ENCODE assay signal across 23 cellular contexts in genomic region chr4:168791376-168791775, GRCh38.
DNase-seq lines count a peak whose midpoint lies in the region; ATAC-seq and TF ChIP-seq lines count a peak whose summit lies in the region.
"Had no signal": no experiment of that assay in that cellular context is flagged by ENCODE, and none has a peak within 500 bp of the region (broad histone marks: within the 10 kb centered on the region; RNA-seq: fewer than 3 reads in every experiment).

No MANE protein-coding gene starts in this region.

- POLR2A ChIA-PET in naive thymus-derived CD8-positive, alpha-beta T cell (lab: Charles Lee) = no interaction called here

- H4K5ac ChIP-seq in mesendoderm (ENCODE audit: low read length) = no peak overlapping the region

- H3K23ac ChIP-seq in mesendoderm (ENCODE audit: low read length) = no peak overlapping the region

- H3K4me2 ChIP-seq in mesendoderm (ENCODE audit: low read length) (no peak overlapping the region), smooth muscle cell (no peak overlapping the region)

- H3K4me1 ChIP-seq in mesendoderm (ENCODE audit: control insufficient read depth, low read depth, low read length) (no peaks in the 10 kb centered on the region), smooth muscle cell (ENCODE audit: low read depth) (peaks cover 40% of the 10 kb centered on the region)

- H3K9ac ChIP-seq in SK-N-MC (ENCODE audit: insufficient read length) = no peak overlapping the region
- H3K9ac ChIP-seq in mesendoderm (ENCODE audit: low read length) = no peak overlapping the region
- H3K9ac ChIP-seq in smooth muscle cell (ENCODE audit: low read depth) = no peak overlapping the region
- H3K9ac ChIP-seq: BLaER1 treated with 17β-estradiol and CSF1 and Interleukin-3, amounts not matched to agents 10 nM and 100 nM; GM23248 had no signal

- no peak overlapping the region for H2BK120ac ChIP-seq in mesendoderm (ENCODE audit: low read depth, low read length)

- no peak overlapping the region for H3K4ac ChIP-seq in mesendoderm (ENCODE audit: low read depth, low read length)

- peaks cover 0 to 7% (median under 1%) of the 10 kb centered on the region in 4 donors for H3K4me1 Mint-ChIP-seq in naive thymus-derived CD8-positive, alpha-beta T cell
- H3K4me1 Mint-ChIP-seq: CD4-positive, alpha-beta memory T cell had no signal

- peaks cover 50% of the 10 kb centered on the region for H3F3A ChIP-seq in smooth muscle cell (ENCODE audit: low read depth)

- no peaks in the 10 kb centered on the region for H3K36me3 Mint-ChIP-seq in naive thymus-derived CD8-positive, alpha-beta T cell
- H3K36me3 Mint-ChIP-seq: CD4-positive, alpha-beta memory T cell had no signal

- no peak for TF ChIP-seq CTCF in smooth muscle cell (IDR thresholded peaks at IDR 0.05; ENCODE audit: borderline replicate concordance, insufficient read depth, poor library complexity, severe bottlenecking)

- H2AK5ac ChIP-seq in mesendoderm (ENCODE audit: low read length) = no peak overlapping the region

- H3K27me3 ChIP-seq in mesendoderm (ENCODE audit: insufficient read depth, low read length, poor library complexity) (no peaks in the 10 kb centered on the region), smooth muscle cell (ENCODE audit: low read depth) (no peaks in the 10 kb centered on the region)
- H3K27me3 ChIP-seq: BLaER1 treated with 17β-estradiol and CSF1 and Interleukin-3, amounts not matched to agents 10 nM and 100 nM; Peyer's patch; SJSA1 had no signal

- H2AFZ ChIP-seq in smooth muscle cell (ENCODE audit: low read depth) = no peak overlapping the region
- H2AFZ ChIP-seq: GM23248 had no signal

- H3K4me3 Mint-ChIP-seq in naive thymus-derived CD8-positive, alpha-beta T cell = no peak overlapping the region
- H3K4me3 Mint-ChIP-seq: CD4-positive, alpha-beta memory T cell had no signal

- no peaks in the 10 kb centered on the region for H3K9me3 Mint-ChIP-seq in naive thymus-derived CD8-positive, alpha-beta T cell

- no peaks in the 10 kb centered on the region for H3K36me3 ChIP-seq in SK-N-MC (ENCODE audit: insufficient read depth, low read length)
- no peaks in the 10 kb centered on the region for H3K36me3 ChIP-seq in mesendoderm (ENCODE audit: control insufficient read depth, insufficient read depth, low read length)
- H3K36me3 ChIP-seq in smooth muscle cell (ENCODE audit: low read depth) = no peaks in the 10 kb centered on the region
- H3K36me3 ChIP-seq: HAP-1, Peyer's patch, SJSA1 had no signal

- H4K20me1 ChIP-seq in smooth muscle cell (ENCODE audit: low read depth) = no peaks in the 10 kb centered on the region
- H4K20me1 ChIP-seq: BLaER1 treated with 17β-estradiol and CSF1 and Interleukin-3, amounts not matched to agents 10 nM and 100 nM had no signal

- ATAC-seq in GM18517 (IDR thresholded peaks at IDR 0.05; ENCODE audit: unreplicated experiment) = no peak
- no peak for ATAC-seq in naive thymus-derived CD8-positive, alpha-beta T cell
- ATAC-seq: GM12878, HepG2 had no signal

- H3K4me3 ChIP-seq in SK-N-MC = no peak overlapping the region
- no peak overlapping the region for H3K4me3 ChIP-seq in mesendoderm (ENCODE audit: low read length)
- H3K4me3 ChIP-seq in smooth muscle cell = no peak overlapping the region
- H3K4me3 ChIP-seq: GM12878, GM23248, HAP-1, Peyer's patch, SJSA1 had no signal

- H2BK5ac ChIP-seq in mesendoderm (ENCODE audit: low read length) = no peak overlapping the region

- H3K79me1 ChIP-seq in mesendoderm (ENCODE audit: low read length) = no peaks in the 10 kb centered on the region

- no CpG with 5 or more reads among the region's 5 CpGs for WGBS in mesendoderm (ENCODE audit: extremely low coverage, insufficient coverage, low lambda C conversion rate)
- 94% methylated on average over 5 of the region's 5 CpGs for WGBS in smooth muscle cell (ENCODE audit: low lambda C conversion rate)

- H3K79me2 ChIP-seq in mesendoderm (ENCODE audit: control insufficient read depth, insufficient read depth, low read length) (no peaks in the 10 kb centered on the region), smooth muscle cell (ENCODE audit: low read depth) (peaks cover 79% of the 10 kb centered on the region)

- H3K27me3 Mint-ChIP-seq in naive thymus-derived CD8-positive, alpha-beta T cell = peaks cover 0 to 3% (median 0%) of the 10 kb centered on the region in 5 donors

- DNase-seq in NCI-H82 (lab: John Stamatoyannopoulos, UW) (peak; percentile 86), SK-N-MC (ENCODE audit: low read depth, low spot score) (no peak), mesendoderm (peak; percentile 90), smooth muscle cell (lab: John Stamatoyannopoulos, UW; ENCODE audit: unreplicated experiment) (no peak), NCI-H2081 (lab: John Stamatoyannopoulos, UW) (no peak)
- DNase-seq in naive thymus-derived CD8-positive, alpha-beta T cell = no peak
- DNase-seq: CD4-positive, alpha-beta memory T cell; DND-41; GM23248; KBM-7; NCI-H1092 treated with DMSO at 0.1 percent for 48 hours; NCI-H1436 treated with DMSO at 0.1 percent for 48 hours; NCI-H1930; NCI-H345; NCI-H524; NCI-H774; Peyer's patch had no signal

- no peak overlapping the region for H3K56ac ChIP-seq in mesendoderm (ENCODE audit: low read length)

- H3K27ac ChIP-seq in SK-N-MC = peak overlapping the region; percentile 12; the same call in 1 of the 2 replicates
- no peak overlapping the region for H3K27ac ChIP-seq in mesendoderm (ENCODE audit: low read depth, low read length)
- H3K27ac ChIP-seq in smooth muscle cell (ENCODE audit: low read depth) = peak overlapping the region; percentile 90
- H3K27ac ChIP-seq: GM23248, Peyer's patch, SJSA1 had no signal

- H3K18ac ChIP-seq in mesendoderm (ENCODE audit: low read length) = no peak overlapping the region

- no peaks in the 10 kb centered on the region for H3K9me3 ChIP-seq in SK-N-MC (ENCODE audit: low read depth, low read length)
- no peaks in the 10 kb centered on the region for H3K9me3 ChIP-seq in smooth muscle cell (replicated peaks; ENCODE audit: low read depth)
- H3K9me3 ChIP-seq: HAP-1, Peyer's patch, SJSA1 had no signal

- no peak overlapping the region for H3K27ac Mint-ChIP-seq in naive thymus-derived CD8-positive, alpha-beta T cell
- H3K27ac Mint-ChIP-seq: CD4-positive, alpha-beta memory T cell had no signal

- H2BK15ac ChIP-seq in mesendoderm (replicated peaks; ENCODE audit: low read depth) = no peak overlapping the region

- no peak overlapping the region for H4K8ac ChIP-seq in mesendoderm (ENCODE audit: low read depth, low read length)

Comparison
In these comparisons a context has a peak if more than half of its experiments do, and no peak if none do; other contexts are left out.
1. DNase-seq: peak in NCI-H82 (single experiment) and mesendoderm (single experiment); none in SK-N-MC (single experiment), smooth muscle cell (single experiment), naive thymus-derived CD8-positive, alpha-beta T cell (0 of 10) and NCI-H2081 (0 of 2).